In the genomic region with DNA sequence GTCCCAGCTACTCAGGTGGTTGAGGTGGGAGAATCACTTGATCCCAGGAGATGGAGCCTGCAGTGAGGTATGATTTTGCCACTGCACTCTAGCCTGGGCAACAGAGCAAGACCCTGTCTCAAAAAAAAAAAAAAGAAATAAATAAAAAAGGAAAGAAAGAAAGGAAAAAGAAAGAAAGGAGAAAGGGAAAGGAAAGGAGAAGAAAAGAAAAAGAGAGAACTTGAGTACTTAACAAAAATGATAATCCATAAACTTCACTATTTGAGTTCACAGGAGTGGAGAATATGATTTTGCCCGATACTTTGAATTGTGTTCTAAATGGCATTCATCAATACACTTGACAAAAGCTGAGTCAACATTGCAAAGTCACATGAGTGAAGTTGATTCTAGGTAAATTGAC, we compare ENCODE assay signal across 10 cellular contexts.
"Had no signal": no experiment of that assay in that cellular context is flagged by ENCODE, and none has a peak within 500 bp of the region (broad histone marks: within the 10 kb centered on the region; RNA-seq: fewer than 3 reads in every experiment).

No MANE protein-coding gene starts in this region.

- H3K4me3 Mint-ChIP-seq: H9, HFFc6, IgD-negative memory B cell had no signal

- H3K4me3 ChIP-seq: GM23248 had no signal

- H3K27ac Mint-ChIP-seq: IgD-negative memory B cell had no signal

- H3K9me3 Mint-ChIP-seq: HFFc6, IgD-negative memory B cell had no signal

- FAIRE-seq: H1, H54, HepG2 had no signal

- H3K27ac ChIP-seq: GM23248, HL-60 had no signal

- H3K36me3 Mint-ChIP-seq: IgD-negative memory B cell had no signal

- H2AFZ ChIP-seq: GM23248 had no signal

- ATAC-seq: HepG2 had no signal

- H3K9ac ChIP-seq: GM23248 had no signal

- DNase-seq: GM23248, H9, HCEC 1CT, HFFc6, KG1 had no signal
